13 cellular contexts compared by ENCODE assay signal in genomic region chr3:62373215-62373614, GRCh38. TPM values are rescaled to one million over a fixed set of nuclear protein-coding genes. Genes with fewer than 3 reads are reported as not detected.
DNase-seq lines count a peak whose midpoint lies in the region; ATAC-seq and TF ChIP-seq lines count a peak whose summit lies in the region.
"Had no signal": no experiment of that assay in that cellular context is flagged by ENCODE, and none has a peak within 500 bp of the region (broad histone marks: within the 10 kb centered on the region; RNA-seq: fewer than 3 reads in every experiment).

FEZF2 (minus strand) TSS chr3:62373550; CDS start chr3:62372868, 682 bp downstream.

- no peak for TF ChIP-seq EP300 in SK-N-SH (IDR thresholded peaks at IDR 0.05; ENCODE audit: borderline replicate concordance in 1 of 2, low read depth in 1 of 2, low read length in 1 of 2)

- no peak for ATAC-seq in SK-N-SH treated with all-trans-retinoic acid at 6 μM for 48 hours
- ATAC-seq in GM18520 (IDR thresholded peaks at IDR 0.05; ENCODE audit: unreplicated experiment), result no peak
- ATAC-seq: activated CD4-positive, CD25-positive, alpha-beta regulatory T cell treated with anti-CD3 and anti-CD28 coated beads, Interleukin-2, amount 50 U/mL, for 24 hours had no signal

- H3K27me3 Mint-ChIP-seq in activated naive CD8-positive, alpha-beta T cell treated with anti-CD3 and anti-CD28 coated beads for 36 hours, result peaks cover 96% of the 10 kb centered on the region

- peak within 1 kb of the TSS; percentile 12 for H3K4me3 Mint-ChIP-seq in activated naive CD8-positive, alpha-beta T cell treated with anti-CD3 and anti-CD28 coated beads for 36 hours

- H3K9me3 ChIP-seq in SK-N-SH (no peaks in the 10 kb centered on the region), stomach smooth muscle (ENCODE audit: control insufficient read depth in 2 of 2, low read length in 2 of 2) (no peaks in the 10 kb centered on the region)
- H3K9me3 ChIP-seq: vagina had no signal

- H3K9ac ChIP-seq in SK-N-SH (no peak within 1 kb of the TSS), stomach smooth muscle (ENCODE audit: low read length in 2 of 2) (no peak within 1 kb of the TSS)
- H3K9ac ChIP-seq: BLaER1 had no signal

- H3K27me3 ChIP-seq in SK-N-SH (ENCODE audit: insufficient read depth) (peaks cover 90% of the 10 kb centered on the region), stomach smooth muscle (ENCODE audit: control insufficient read depth in 1 of 2, insufficient read depth in 2 of 2, low read length in 2 of 2) (peaks cover 74 to 94% of the 10 kb centered on the region in 2 donors)

- WGBS in SK-N-SH (ENCODE audit: low lambda C conversion rate), result 7% methylated on average over 28 of the region's 28 CpGs

- DNase-seq in SK-N-SH (peak; percentile 39), AG08396 (ENCODE audit: low spot score) (no peak), GM19238 (ENCODE audit: insufficient read length, low spot score) (no peak)
- no peak for DNase-seq in activated naive CD8-positive, alpha-beta T cell treated with anti-CD3 and anti-CD28 coated beads for 36 hours
- DNase-seq: stimulated activated CD4-positive, alpha-beta T cell treated with anti-CD3 and anti-CD28 coated beads, Interleukin-4, amount 100 ng/mL, for 24 hours had no signal

- CTCF ChIA-PET in SK-N-SH (lab: Yijun Ruan, JAX), result interaction anchor here (1.3 kb wide), 1 partner anchor 185 kb away, joined by 3 read pairs; no protein-coding TSS in a partner anchor

- no peaks in the 10 kb centered on the region for H3F3A ChIP-seq in SK-N-SH (replicated peaks; ENCODE audit: insufficient read depth)

- no peaks in the 10 kb centered on the region for H3K9me2 ChIP-seq in SK-N-SH

- no peak for TF ChIP-seq CTCF in SK-N-SH (IDR thresholded peaks at IDR 0.05)

- 0 out of 2 replicates have a peak within 1 kb of the TSS, but pooled peaks have one; percentile 56 for H2AFZ ChIP-seq in SK-N-SH (ENCODE audit: low read depth)

- H3K27ac ChIP-seq in SK-N-SH (ENCODE audit: low read depth in 2 of 2, low read length in 1 of 2) (no peak within 1 kb of the TSS), stomach smooth muscle (ENCODE audit: low read length) (no peak within 1 kb of the TSS)
- H3K27ac ChIP-seq: BLaER1, vagina had no signal

- H3K36me3 ChIP-seq in SK-N-SH (replicated peaks in 1 of 2; ENCODE audit: control insufficient read depth in 1 of 2, insufficient read depth in 2 of 2, low read length in 1 of 2), result no peaks in the 10 kb centered on the region
- H3K36me3 ChIP-seq in stomach smooth muscle (ENCODE audit: control insufficient read depth in 2 of 2, insufficient read depth in 2 of 2, low read length in 2 of 2), result no peaks in the 10 kb centered on the region
- H3K36me3 ChIP-seq: BLaER1, vagina had no signal

- no peaks in the 10 kb centered on the region for H3K9me3 Mint-ChIP-seq in activated naive CD8-positive, alpha-beta T cell treated with anti-CD3 and anti-CD28 coated beads for 36 hours

- no peaks in the 10 kb centered on the region for H4K20me1 ChIP-seq in SK-N-SH (ENCODE audit: insufficient read depth)
- H4K20me1 ChIP-seq: BLaER1 had no signal

- H3K27ac Mint-ChIP-seq in activated naive CD8-positive, alpha-beta T cell treated with anti-CD3 and anti-CD28 coated beads for 36 hours, result no peak within 1 kb of the TSS

- POLR2A ChIA-PET in SK-N-SH (lab: Yijun Ruan, JAX), result no interaction called here

- H3K4me2 ChIP-seq in SK-N-SH, result peak within 1 kb of the TSS; percentile 90
- H3K4me2 ChIP-seq: BLaER1 had no signal

- H3K4me3 ChIP-seq in SK-N-SH (ENCODE audit: low read depth in 2 of 2, low read length in 1 of 2), result peak within 1 kb of the TSS; percentile 22 to 60; a peak in 3 of 4 replicates
- H3K4me3 ChIP-seq in iPS-11a (ENCODE audit: low read depth, low read length), result peak within 1 kb of the TSS; percentile 1
- H3K4me3 ChIP-seq in stomach smooth muscle (ENCODE audit: low read length in 2 of 2), result peak within 1 kb of the TSS; percentile 36 to 59
- H3K4me3 ChIP-seq: BLaER1 had no signal

- TF ChIP-seq RAD21 in SK-N-SH (IDR thresholded peaks at IDR 0.05; ENCODE audit: low read length), result no peak

- H3K79me2 ChIP-seq in SK-N-SH (ENCODE audit: insufficient read depth), result no peaks in the 10 kb centered on the region

- H3K4me1 ChIP-seq in SK-N-SH (ENCODE audit: control insufficient read depth in 1 of 2, insufficient read depth in 2 of 2, low read depth in 1 of 2, low read length in 1 of 2), result peaks cover 0 to 6% of the 10 kb centered on the region in 2 experiments; a peak in 1 of 4 replicates
- peaks cover 36% of the 10 kb centered on the region for H3K4me1 ChIP-seq in stomach smooth muscle (ENCODE audit: control insufficient read depth, insufficient read depth, low read length)
- H3K4me1 ChIP-seq: BLaER1 had no signal

- peaks cover 19% of the 10 kb centered on the region for H3K4me1 Mint-ChIP-seq in activated naive CD8-positive, alpha-beta T cell treated with anti-CD3 and anti-CD28 coated beads for 36 hours

- H3K36me3 Mint-ChIP-seq in activated naive CD8-positive, alpha-beta T cell treated with anti-CD3 and anti-CD28 coated beads for 36 hours, result no peaks in the 10 kb centered on the region

TF ChIP-seq in SK-N-SH, 30 proteins besides CTCF, POLR2A, EP300 and RAD21 (continues in another document):
- no peak for TF ChIP-seq MAX (IDR thresholded peaks at IDR 0.05; ENCODE audit: low read depth)
- TF ChIP-seq SIN3A (IDR thresholded peaks at IDR 0.05; ENCODE audit: borderline replicate concordance, low read depth, low read length), result no peak
- no peak for TF ChIP-seq POLR2AphosphoS5 (IDR thresholded peaks at IDR 0.05; ENCODE audit: low read depth, low read length)
- TF ChIP-seq GABPA (IDR thresholded peaks at IDR 0.05; ENCODE audit: low read depth), result no peak
- no peak for TF ChIP-seq USF2 (IDR thresholded peaks at IDR 0.05; ENCODE audit: borderline replicate concordance, low read depth, low read length)
- TF ChIP-seq TEAD4 (IDR thresholded peaks at IDR 0.05; ENCODE audit: borderline replicate concordance, insufficient read depth), result no peak
- no peak for TF ChIP-seq RFX5 (IDR thresholded peaks at IDR 0.05; ENCODE audit: low read length)

TF ChIP-seq in SK-N-SH treated with all-trans-retinoic acid at 6 μM for 48 hours, 23 proteins besides CTCF, POLR2A, EP300 and RAD21 (continues in another document):
- TF ChIP-seq ZC3H10 (CRISPR knock-in tag; IDR thresholded peaks at IDR 0.05) (no peak), PATZ1 (CRISPR knock-in tag; IDR thresholded peaks at IDR 0.05; ENCODE audit: borderline replicate concordance) (no peak), ESRRG (CRISPR knock-in tag; IDR thresholded peaks at IDR 0.05) (no peak), TCF4 (CRISPR knock-in tag; IDR thresholded peaks at IDR 0.05; ENCODE audit: borderline replicate concordance) (no peak), ZNF70 (CRISPR knock-in tag; IDR thresholded peaks at IDR 0.05) (no peak), SNAI2 (CRISPR knock-in tag; IDR thresholded peaks at IDR 0.05) (no peak), CREB5 (CRISPR knock-in tag; IDR thresholded peaks at IDR 0.05; ENCODE audit: low read depth) (no peak), BACH2 (CRISPR knock-in tag; IDR thresholded peaks at IDR 0.05; ENCODE audit: borderline replicate concordance) (no peak)

RNA-seq across cellular contexts. Expression of gene FEZF2, which starts in this region (rescaled TPM):
- not detected in 2 replicates for polyA plus RNA-seq in SK-N-SH (2012; rRNA removed)
- not detected in 2 replicates for polyA plus RNA-seq in SK-N-SH (2012; cell fraction: cytosol; rRNA removed)
- not detected in 2 replicates for polyA plus RNA-seq in SK-N-SH (2012; cell fraction: nucleus; rRNA removed)
- total RNA-seq in activated naive CD8-positive, alpha-beta T cell treated with anti-CD3 and anti-CD28 coated beads for 36 hours, result not detected
- total RNA-seq: vagina had no signal
- polyA plus RNA-seq: adipose tissue had no signal

Comparison
In these comparisons a context has a peak if more than half of its experiments do, and no peak if none do; other contexts are left out.
1. Peak in DNase-seq, H3K4me3 ChIP-seq and H3K4me2 ChIP-seq in SK-N-SH; RNA of the gene not detected or under 1 TPM.